ENCODE assay signal across 1 cellular context in the genomic region with DNA sequence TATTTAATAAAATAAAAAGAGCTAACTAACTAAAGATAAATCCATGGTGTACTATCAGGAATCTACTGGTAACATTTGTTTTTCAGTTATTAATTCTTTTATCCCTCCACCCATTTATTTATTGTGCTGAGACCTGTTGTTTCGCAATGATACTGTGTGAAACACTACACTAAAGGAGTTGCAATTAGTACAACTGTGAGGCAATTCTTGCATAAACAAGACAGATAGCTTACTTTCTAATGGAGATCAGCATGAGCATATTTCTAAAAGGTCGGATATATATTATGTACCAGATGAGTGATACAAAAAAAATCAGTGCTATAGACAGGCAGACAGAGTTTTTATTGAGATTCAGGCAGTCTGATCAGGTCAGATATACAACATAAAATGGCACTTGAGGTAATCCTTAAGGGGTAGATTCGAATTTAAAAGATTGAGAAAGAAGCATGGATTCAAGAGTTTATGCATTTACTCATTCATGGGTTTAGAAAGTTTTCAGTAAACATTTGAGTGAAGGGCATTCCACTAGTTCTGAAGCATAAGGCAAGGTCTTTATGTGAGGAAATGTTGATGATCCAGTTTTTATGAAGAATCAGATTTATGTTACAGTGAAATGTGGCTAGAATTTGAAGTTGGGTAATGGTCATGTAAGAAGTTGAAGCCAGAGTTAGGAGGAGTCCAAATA.
TF ChIP-seq lines count a peak whose summit lies in the region.

No MANE protein-coding gene starts in this region.

TF ChIP-seq in SK-N-SH, 30 proteins besides CTCF, POLR2A, EP300 and RAD21:
- TF ChIP-seq, protein P1, sequence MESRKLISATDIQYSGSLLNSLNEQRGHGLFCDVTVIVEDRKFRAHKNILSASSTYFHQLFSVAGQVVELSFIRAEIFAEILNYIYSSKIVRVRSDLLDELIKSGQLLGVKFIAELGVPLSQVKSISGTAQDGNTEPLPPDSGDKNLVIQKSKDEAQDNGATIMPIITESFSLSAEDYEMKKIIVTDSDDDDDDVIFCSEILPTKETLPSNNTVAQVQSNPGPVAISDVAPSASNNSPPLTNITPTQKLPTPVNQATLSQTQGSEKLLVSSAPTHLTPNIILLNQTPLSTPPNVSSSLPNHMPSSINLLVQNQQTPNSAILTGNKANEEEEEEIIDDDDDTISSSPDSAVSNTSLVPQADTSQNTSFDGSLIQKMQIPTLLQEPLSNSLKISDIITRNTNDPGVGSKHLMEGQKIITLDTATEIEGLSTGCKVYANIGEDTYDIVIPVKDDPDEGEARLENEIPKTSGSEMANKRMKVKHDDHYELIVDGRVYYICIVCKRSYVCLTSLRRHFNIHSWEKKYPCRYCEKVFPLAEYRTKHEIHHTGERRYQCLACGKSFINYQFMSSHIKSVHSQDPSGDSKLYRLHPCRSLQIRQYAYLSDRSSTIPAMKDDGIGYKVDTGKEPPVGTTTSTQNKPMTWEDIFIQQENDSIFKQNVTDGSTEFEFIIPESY (IDR thresholded peaks at IDR 0.05; ENCODE audit: borderline replicate concordance, low read depth) = no peak
- TF ChIP-seq SMC3 (IDR thresholded peaks at IDR 0.05; ENCODE audit: low read depth, low read length) (no peak), GATA2 (CRISPR knock-in tag; IDR thresholded peaks at IDR 0.05) (no peak), SIN3A (IDR thresholded peaks at IDR 0.05; ENCODE audit: borderline replicate concordance, low read depth, low read length) (no peak), ELF1 (IDR thresholded peaks at IDR 0.05) (no peak), NFIC (IDR thresholded peaks at IDR 0.05; ENCODE audit: borderline replicate concordance) (no peak), TEAD4 (IDR thresholded peaks at IDR 0.05; ENCODE audit: borderline replicate concordance, insufficient read depth) (no peak), RFX5 (IDR thresholded peaks at IDR 0.05; ENCODE audit: low read length) (no peak), MEF2A (IDR thresholded peaks at IDR 0.05; ENCODE audit: borderline replicate concordance, low read depth) (no peak), NRF1 (IDR thresholded peaks at IDR 0.05; ENCODE audit: low read depth, low read length) (no peak)
- TF ChIP-seq, protein P2, sequence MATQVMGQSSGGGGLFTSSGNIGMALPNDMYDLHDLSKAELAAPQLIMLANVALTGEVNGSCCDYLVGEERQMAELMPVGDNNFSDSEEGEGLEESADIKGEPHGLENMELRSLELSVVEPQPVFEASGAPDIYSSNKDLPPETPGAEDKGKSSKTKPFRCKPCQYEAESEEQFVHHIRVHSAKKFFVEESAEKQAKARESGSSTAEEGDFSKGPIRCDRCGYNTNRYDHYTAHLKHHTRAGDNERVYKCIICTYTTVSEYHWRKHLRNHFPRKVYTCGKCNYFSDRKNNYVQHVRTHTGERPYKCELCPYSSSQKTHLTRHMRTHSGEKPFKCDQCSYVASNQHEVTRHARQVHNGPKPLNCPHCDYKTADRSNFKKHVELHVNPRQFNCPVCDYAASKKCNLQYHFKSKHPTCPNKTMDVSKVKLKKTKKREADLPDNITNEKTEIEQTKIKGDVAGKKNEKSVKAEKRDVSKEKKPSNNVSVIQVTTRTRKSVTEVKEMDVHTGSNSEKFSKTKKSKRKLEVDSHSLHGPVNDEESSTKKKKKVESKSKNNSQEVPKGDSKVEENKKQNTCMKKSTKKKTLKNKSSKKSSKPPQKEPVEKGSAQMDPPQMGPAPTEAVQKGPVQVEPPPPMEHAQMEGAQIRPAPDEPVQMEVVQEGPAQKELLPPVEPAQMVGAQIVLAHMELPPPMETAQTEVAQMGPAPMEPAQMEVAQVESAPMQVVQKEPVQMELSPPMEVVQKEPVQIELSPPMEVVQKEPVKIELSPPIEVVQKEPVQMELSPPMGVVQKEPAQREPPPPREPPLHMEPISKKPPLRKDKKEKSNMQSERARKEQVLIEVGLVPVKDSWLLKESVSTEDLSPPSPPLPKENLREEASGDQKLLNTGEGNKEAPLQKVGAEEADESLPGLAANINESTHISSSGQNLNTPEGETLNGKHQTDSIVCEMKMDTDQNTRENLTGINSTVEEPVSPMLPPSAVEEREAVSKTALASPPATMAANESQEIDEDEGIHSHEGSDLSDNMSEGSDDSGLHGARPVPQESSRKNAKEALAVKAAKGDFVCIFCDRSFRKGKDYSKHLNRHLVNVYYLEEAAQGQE (IDR thresholded peaks at IDR 0.05; ENCODE audit: low read depth, low read length) = no peak
- TF ChIP-seq, protein P3, sequence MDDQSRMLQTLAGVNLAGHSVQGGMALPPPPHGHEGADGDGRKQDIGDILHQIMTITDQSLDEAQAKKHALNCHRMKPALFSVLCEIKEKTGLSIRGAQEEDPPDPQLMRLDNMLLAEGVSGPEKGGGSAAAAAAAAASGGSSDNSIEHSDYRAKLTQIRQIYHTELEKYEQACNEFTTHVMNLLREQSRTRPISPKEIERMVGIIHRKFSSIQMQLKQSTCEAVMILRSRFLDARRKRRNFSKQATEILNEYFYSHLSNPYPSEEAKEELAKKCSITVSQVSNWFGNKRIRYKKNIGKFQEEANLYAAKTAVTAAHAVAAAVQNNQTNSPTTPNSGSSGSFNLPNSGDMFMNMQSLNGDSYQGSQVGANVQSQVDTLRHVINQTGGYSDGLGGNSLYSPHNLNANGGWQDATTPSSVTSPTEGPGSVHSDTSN (IDR thresholded peaks at IDR 0.05) = no peak
TF ChIP-seq in SK-N-SH: peak in this region for 0.
